In genomic region chr20:32333988-32334885, GRCh38 we compare ENCODE assay signal across 1 cellular context.
TF ChIP-seq lines count a peak whose summit lies in the region.

No MANE protein-coding gene starts in this region.

TF ChIP-seq in SK-N-SH, 30 proteins besides CTCF, POLR2A, EP300 and RAD21 (continued from another document):
- TF ChIP-seq FOSL2 (IDR thresholded peaks at IDR 0.05; ENCODE audit: borderline replicate concordance, low read depth), result no peak
- no peak for TF ChIP-seq CHD2 (IDR thresholded peaks at IDR 0.05; ENCODE audit: low read length, partially characterized antibody)
- TF ChIP-seq ZBTB33 (IDR thresholded peaks at IDR 0.05; ENCODE audit: borderline replicate concordance, low read depth), result no peak
- no peak for TF ChIP-seq NRF1 (IDR thresholded peaks at IDR 0.05; ENCODE audit: low read depth, low read length)
- TF ChIP-seq IRF3 (IDR thresholded peaks at IDR 0.05; ENCODE audit: low read depth, low read length), result no peak
- no peak for TF ChIP-seq FOXM1 (IDR thresholded peaks at IDR 0.05; ENCODE audit: low read depth)
- no peak for TF ChIP-seq JUND (IDR thresholded peaks at IDR 0.05)
- TF ChIP-seq TAF1 (IDR thresholded peaks at IDR 0.05; ENCODE audit: borderline replicate concordance, low read depth, low read length), result no peak
- TF ChIP-seq MAX (IDR thresholded peaks at IDR 0.05; ENCODE audit: low read depth), result no peak
